ENCODE assay signal across 8 cellular contexts in genomic region chr5:35777358-35778087, GRCh38.
DNase-seq lines count a peak whose midpoint lies in the region; ATAC-seq and TF ChIP-seq lines count a peak whose summit lies in the region.

No MANE protein-coding gene starts in this region.

- H3K4me3 ChIP-seq in GM23248 (no peak overlapping the region), adipocyte (ENCODE audit: low read length) (no peak overlapping the region), hepatocyte (no peak overlapping the region), smooth muscle cell (no peak overlapping the region)

- H4K20me1 ChIP-seq in GM23248 (ENCODE audit: insufficient read depth) (no peaks in the 10 kb centered on the region), hepatocyte (ENCODE audit: insufficient read depth, poor library complexity, severe bottlenecking) (no peaks in the 10 kb centered on the region), smooth muscle cell (ENCODE audit: low read depth) (no peaks in the 10 kb centered on the region)

- H3F3A ChIP-seq in GM23248 (ENCODE audit: insufficient read depth) (peaks cover 8% of the 10 kb centered on the region), smooth muscle cell (ENCODE audit: low read depth) (no peaks in the 10 kb centered on the region)

- no peak overlapping the region for H3K27ac ChIP-seq in GM23248
- no peak overlapping the region for H3K27ac ChIP-seq in hepatocyte
- H3K27ac ChIP-seq in smooth muscle cell (ENCODE audit: low read depth): no peak overlapping the region

- in situ Hi-C loops in GM23248 (cut with MboI): loop anchor here (10.0 kb wide), 1 partner anchor 147 kb away; no protein-coding TSS in a partner anchor

- no peaks in the 10 kb centered on the region for H3K36me3 Mint-ChIP-seq in CD14-positive monocyte
- peaks cover 2% of the 10 kb centered on the region for H3K36me3 Mint-ChIP-seq in T-helper 1 cell treated with Interleukin-12 subunit alpha and Interleukin-12 subunit beta and Interleukin-4 antibody, amounts not matched to agents 30 μg/mL and 1 μg/mL, for 36 hours (ENCODE audit: low read depth)

- H2AFZ ChIP-seq in GM23248: 0 out of 2 replicates have a peak overlapping the region, but pooled peaks have one; percentile 25
- H2AFZ ChIP-seq in hepatocyte: no peak overlapping the region
- H2AFZ ChIP-seq in smooth muscle cell (ENCODE audit: low read depth): peak overlapping the region; percentile 34

- TF ChIP-seq CTCF in CD14-positive monocyte (IDR thresholded peaks at IDR 0.05) (peak; percentile 84), hepatocyte (IDR thresholded peaks at IDR 0.05; ENCODE audit: poor library complexity) (peak; percentile 61), smooth muscle cell (IDR thresholded peaks at IDR 0.05; ENCODE audit: borderline replicate concordance, insufficient read depth, poor library complexity, severe bottlenecking) (peak; percentile 77)

- peaks cover 0 to 2% (median 0%) of the 10 kb centered on the region in 3 donors for H3K27me3 Mint-ChIP-seq in CD14-positive monocyte (ENCODE audit: low read depth in 3 of 3)
- no peaks in the 10 kb centered on the region for H3K27me3 Mint-ChIP-seq in T-helper 1 cell treated with Interleukin-12 subunit alpha and Interleukin-12 subunit beta and Interleukin-4 antibody, amounts not matched to agents 30 μg/mL and 1 μg/mL, for 36 hours (ENCODE audit: low read depth)

- H3K4me2 ChIP-seq in GM23248 (ENCODE audit: unreplicated experiment): no peak overlapping the region
- H3K4me2 ChIP-seq in hepatocyte: no peak overlapping the region
- H3K4me2 ChIP-seq in smooth muscle cell: peak overlapping the region; percentile 46

- H3K27ac Mint-ChIP-seq in CD14-positive monocyte: no peak overlapping the region
- H3K27ac Mint-ChIP-seq in T-helper 1 cell treated with Interleukin-12 subunit alpha and Interleukin-12 subunit beta and Interleukin-4 antibody, amounts not matched to agents 30 μg/mL and 1 μg/mL, for 36 hours: peak overlapping the region; percentile 34

- 41 to 44% methylated on average over 9 of the region's 9 CpGs for WGBS in GM23248 (ENCODE audit: low coverage in 1 of 2, low lambda C conversion rate in 2 of 2, missing lambda C conversion rate in 2 of 2), 2 experiments
- WGBS in hepatocyte (ENCODE audit: low lambda C conversion rate, missing lambda C conversion rate): 23% methylated on average over 9 of the region's 9 CpGs
- WGBS in smooth muscle cell (ENCODE audit: low lambda C conversion rate): 23% methylated on average over 9 of the region's 9 CpGs

- ATAC-seq in HG02588 (IDR thresholded peaks at IDR 0.05; ENCODE audit: unreplicated experiment): no peak

- H3K9me2 ChIP-seq in GM23248 (ENCODE audit: insufficient read depth) (no peaks in the 10 kb centered on the region), hepatocyte (replicated peaks; ENCODE audit: insufficient read depth) (no peaks in the 10 kb centered on the region)

- H3K27me3 ChIP-seq in GM23248 (replicated peaks; ENCODE audit: insufficient read depth) (no peaks in the 10 kb centered on the region), adipocyte (replicated peaks; ENCODE audit: control insufficient read depth, insufficient read depth, low read length) (no peaks in the 10 kb centered on the region), hepatocyte (no peaks in the 10 kb centered on the region), smooth muscle cell (ENCODE audit: low read depth) (no peaks in the 10 kb centered on the region)

- DNase-seq in CD14-positive monocyte (ENCODE audit: low spot score): no peak
- peak; percentile 96 for DNase-seq in GM23248
- peak; percentile 2 for DNase-seq in NCI-H187 treated with DMSO at 0.1 percent for 48 hours (lab: John Stamatoyannopoulos, UW)
- DNase-seq in adipocyte (ENCODE audit: low read depth): peak; percentile 94
- peak; percentile 91 for DNase-seq in hepatocyte (ENCODE audit: low spot score)
- peak; percentile 3 for DNase-seq in smooth muscle cell (lab: John Stamatoyannopoulos, UW; ENCODE audit: unreplicated experiment)

- H3K79me2 ChIP-seq in GM23248 (ENCODE audit: insufficient read depth) (no peaks in the 10 kb centered on the region), hepatocyte (no peaks in the 10 kb centered on the region), smooth muscle cell (ENCODE audit: low read depth) (no peaks in the 10 kb centered on the region)

- intact Hi-C loops in CD14-positive monocyte (cut with micrococcal nuclease): loop anchor here in 1 of 2 donors (1.0 kb wide), 1 partner anchor 149 kb away; no protein-coding TSS in a partner anchor

- H3K4me3 Mint-ChIP-seq in CD14-positive monocyte: no peak overlapping the region
- peak overlapping the region; percentile 26 for H3K4me3 Mint-ChIP-seq in T-helper 1 cell treated with Interleukin-12 subunit alpha and Interleukin-12 subunit beta and Interleukin-4 antibody, amounts not matched to agents 30 μg/mL and 1 μg/mL, for 36 hours

- no peaks in the 10 kb centered on the region for H3K9me3 ChIP-seq in GM23248 (ENCODE audit: low read depth)
- no peaks in the 10 kb centered on the region for H3K9me3 ChIP-seq in adipocyte (ENCODE audit: control insufficient read depth, low read length)
- no peaks in the 10 kb centered on the region for H3K9me3 ChIP-seq in hepatocyte (ENCODE audit: low read depth)
- no peaks in the 10 kb centered on the region for H3K9me3 ChIP-seq in smooth muscle cell (replicated peaks; ENCODE audit: low read depth)

- H3K36me3 ChIP-seq in GM23248 (ENCODE audit: low read depth) (no peaks in the 10 kb centered on the region), adipocyte (ENCODE audit: control insufficient read depth, insufficient read depth, low read length, severe bottlenecking) (no peaks in the 10 kb centered on the region), hepatocyte (replicated peaks; ENCODE audit: insufficient read depth, low read depth) (no peaks in the 10 kb centered on the region), smooth muscle cell (ENCODE audit: low read depth) (no peaks in the 10 kb centered on the region)

- no peaks in the 10 kb centered on the region for H3K9me3 Mint-ChIP-seq in CD14-positive monocyte
- H3K9me3 Mint-ChIP-seq in T-helper 1 cell treated with Interleukin-12 subunit alpha and Interleukin-12 subunit beta and Interleukin-4 antibody, amounts not matched to agents 30 μg/mL and 1 μg/mL, for 36 hours: no peaks in the 10 kb centered on the region

- no peak overlapping the region for H3K9ac ChIP-seq in GM23248
- no peak overlapping the region for H3K9ac ChIP-seq in adipocyte (ENCODE audit: low read length)
- no peak overlapping the region for H3K9ac ChIP-seq in smooth muscle cell (ENCODE audit: low read depth)

- peaks cover 3% of the 10 kb centered on the region for H3K4me1 Mint-ChIP-seq in CD14-positive monocyte
- H3K4me1 Mint-ChIP-seq in T-helper 1 cell treated with Interleukin-12 subunit alpha and Interleukin-12 subunit beta and Interleukin-4 antibody, amounts not matched to agents 30 μg/mL and 1 μg/mL, for 36 hours (ENCODE audit: low read depth): peaks cover 42% of the 10 kb centered on the region

- H3K4me1 ChIP-seq in GM23248 (ENCODE audit: insufficient read depth) (peaks cover 40% of the 10 kb centered on the region), adipocyte (ENCODE audit: control insufficient read depth, insufficient read depth, low read length) (peaks cover 16% of the 10 kb centered on the region), hepatocyte (ENCODE audit: insufficient read depth) (no peaks in the 10 kb centered on the region), smooth muscle cell (ENCODE audit: low read depth) (peaks cover 7% of the 10 kb centered on the region)
